Comparison of ENCODE assay signal across 9 cellular contexts in genomic region chr5:132498152-132498551, GRCh38. TPM values are rescaled to one million over a fixed set of nuclear protein-coding genes. Genes with fewer than 3 reads are reported as not detected.
A peak's percentile ranks its signal among the peaks of the same experiment; 100 is the strongest.
DNase-seq lines count a peak whose midpoint lies in the region; ATAC-seq and TF ChIP-seq lines count a peak whose summit lies in the region.
"Had no signal": no experiment of that assay in that cellular context is flagged by ENCODE, and none has a peak within 500 bp of the region (broad histone marks: within the 10 kb centered on the region; RNA-seq: fewer than 3 reads in every experiment).

No MANE protein-coding gene starts in this region.

- TF ChIP-seq EP300 in tibial nerve (IDR thresholded peaks at IDR 0.05): no peak

- no peaks in the 10 kb centered on the region for H3K27me3 ChIP-seq in tibial nerve

- WGBS in tibial nerve, 2 donors: 81 to 83% methylated on average over 2 to 3 of the region's 3 CpGs

- TF ChIP-seq CTCF in tibial nerve (IDR thresholded peaks at IDR 0.05): no peak

- TF ChIP-seq POLR2A in tibial nerve (IDR thresholded peaks at IDR 0.05): no peak

- no peaks in the 10 kb centered on the region for H3K36me3 ChIP-seq in tibial nerve

- H3K4me1 ChIP-seq in tibial nerve: peaks cover 0 to 66% (median 36%) of the 10 kb centered on the region in 4 donors

- ATAC-seq in GM18858 (IDR thresholded peaks at IDR 0.05; ENCODE audit: unreplicated experiment): no peak
- ATAC-seq in HG03469 (IDR thresholded peaks at IDR 0.05; ENCODE audit: unreplicated experiment): no peak

- peak; percentile 63 for DNase-seq in activated effector memory CD4-positive, alpha-beta T cell treated with anti-CD3 and anti-CD28 coated beads, Interleukin-2, amount 50 U/mL, for 16 hours
- DNase-seq in activated effector memory CD4-positive, alpha-beta T cell treated with Interleukin-2 at 50 U/mL for 16 hours: no peak
- DNase-seq in astrocyte of the hippocampus (ENCODE audit: low read depth, low spot score) (peak; percentile 79), lung microvascular endothelial cell (ENCODE audit: low read depth in 2 of 2) (peak; percentile 51 to 71), tibial nerve (ENCODE audit: low spot score in 2 of 2) (peak in 1 of 2 donors; percentile 5)
- no peak for DNase-seq in stimulated activated CD4-positive, alpha-beta T cell treated with anti-CD3 and anti-CD28 coated beads, Interleukin-4, amount 100 ng/mL, for 24 hours
- DNase-seq: NCI-H1105 treated with DMSO at 0.1 percent for 48 hours had no signal

- H3K4me3 ChIP-seq in tibial nerve: no peak overlapping the region

- no peaks in the 10 kb centered on the region for H3K9me3 ChIP-seq in tibial nerve

- H3K27ac ChIP-seq in tibial nerve: peak overlapping the region; percentile 87 to 95 (median 90)

RNA-seq across cellular contexts. Expression of gene IRF1, which starts 7.6 kb away (rescaled TPM):
- total RNA-seq in lung microvascular endothelial cell (9.2 and 16.1 TPM in 2 replicates), tibial nerve (10 to 100 TPM; 15.1 to 36.9 (median 28.4) TPM)

RNA-seq across cellular contexts. Expression of gene IL5, which starts 45.2 kb away (rescaled TPM):
- total RNA-seq in lung microvascular endothelial cell (not detected in 2 replicates), tibial nerve (not detected)

RNA-seq across cellular contexts. Expression of gene RAD50, which starts 58.6 kb away (rescaled TPM):
- total RNA-seq in lung microvascular endothelial cell: 6.0 and 6.3 TPM in 2 replicates
- total RNA-seq in tibial nerve: 10 to 100 TPM; 36.5 to 40.5 (median 39.2) TPM

Comparison
In these comparisons a context has a peak if more than half of its experiments do, and no peak if none do; other contexts are left out.
1. DNase-seq: peak in activated effector memory CD4-positive, alpha-beta T cell treated with anti-CD3 and anti-CD28 coated beads, Interleukin-2, amount 50 U/mL, for 16 hours (single experiment), astrocyte of the hippocampus (single experiment) and lung microvascular endothelial cell (2 of 2); none in activated effector memory CD4-positive, alpha-beta T cell treated with Interleukin-2 at 50 U/mL for 16 hours (single experiment) and stimulated activated CD4-positive, alpha-beta T cell treated with anti-CD3 and anti-CD28 coated beads, Interleukin-4, amount 100 ng/mL, for 24 hours (single experiment).